ENCODE assay signal across 1 cellular context in the genomic region with DNA sequence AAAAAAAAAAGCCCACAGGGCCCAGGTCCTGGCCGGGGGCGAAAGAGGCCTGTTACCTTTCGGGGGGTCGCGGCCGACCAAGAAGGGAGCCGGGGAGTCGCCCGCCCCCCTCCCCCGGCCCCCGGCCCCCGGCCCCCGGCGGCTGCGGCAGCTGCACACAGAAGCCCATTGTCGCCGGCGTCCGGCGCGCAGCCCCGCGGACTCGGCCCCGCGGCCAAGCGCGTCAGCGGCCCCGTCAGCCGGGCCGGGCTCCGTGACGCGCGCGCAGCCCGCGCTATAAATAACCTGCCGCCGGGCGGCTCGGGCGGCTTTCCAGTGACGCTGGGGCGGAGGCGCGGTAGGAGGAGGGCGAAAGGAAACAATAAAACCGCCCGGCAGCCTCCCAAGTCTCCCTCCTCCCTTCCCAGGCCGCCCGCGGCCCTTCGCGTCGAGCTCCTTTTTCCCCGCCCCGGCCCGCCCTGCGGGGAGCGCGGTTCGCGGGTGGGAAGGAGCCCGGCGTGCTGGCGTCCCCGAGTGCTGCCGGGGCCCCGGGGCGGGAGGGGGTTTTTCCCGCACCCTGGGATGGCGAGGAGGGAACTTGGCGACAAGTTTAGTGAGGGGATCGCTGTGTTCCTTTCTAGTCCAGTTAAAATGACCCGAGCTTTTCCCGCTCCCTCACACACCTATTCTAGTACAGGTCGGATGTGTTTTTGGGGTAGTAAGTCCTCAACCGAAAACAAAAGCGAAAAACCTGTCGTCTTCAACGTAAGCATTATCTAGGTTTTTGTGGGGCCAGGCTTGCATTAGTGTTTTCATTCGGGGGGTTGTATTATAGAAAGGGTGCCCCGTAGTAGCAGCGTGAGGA.
A peak's percentile ranks its signal among the peaks of the same experiment; 100 is the strongest.
TF ChIP-seq lines count a peak whose summit lies in the region.

No MANE protein-coding gene starts in this region.

TF ChIP-seq in SK-N-SH, 30 proteins besides CTCF, POLR2A, EP300 and RAD21 (continued from another document):
- TF ChIP-seq FOSL2 (IDR thresholded peaks at IDR 0.05; ENCODE audit: borderline replicate concordance, low read depth): no peak
- TF ChIP-seq, protein P1, sequence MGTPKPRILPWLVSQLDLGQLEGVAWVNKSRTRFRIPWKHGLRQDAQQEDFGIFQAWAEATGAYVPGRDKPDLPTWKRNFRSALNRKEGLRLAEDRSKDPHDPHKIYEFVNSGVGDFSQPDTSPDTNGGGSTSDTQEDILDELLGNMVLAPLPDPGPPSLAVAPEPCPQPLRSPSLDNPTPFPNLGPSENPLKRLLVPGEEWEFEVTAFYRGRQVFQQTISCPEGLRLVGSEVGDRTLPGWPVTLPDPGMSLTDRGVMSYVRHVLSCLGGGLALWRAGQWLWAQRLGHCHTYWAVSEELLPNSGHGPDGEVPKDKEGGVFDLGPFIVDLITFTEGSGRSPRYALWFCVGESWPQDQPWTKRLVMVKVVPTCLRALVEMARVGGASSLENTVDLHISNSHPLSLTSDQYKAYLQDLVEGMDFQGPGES (IDR thresholded peaks at IDR 0.05; ENCODE audit: low read depth, low read length): no peak
- TF ChIP-seq, protein P2, sequence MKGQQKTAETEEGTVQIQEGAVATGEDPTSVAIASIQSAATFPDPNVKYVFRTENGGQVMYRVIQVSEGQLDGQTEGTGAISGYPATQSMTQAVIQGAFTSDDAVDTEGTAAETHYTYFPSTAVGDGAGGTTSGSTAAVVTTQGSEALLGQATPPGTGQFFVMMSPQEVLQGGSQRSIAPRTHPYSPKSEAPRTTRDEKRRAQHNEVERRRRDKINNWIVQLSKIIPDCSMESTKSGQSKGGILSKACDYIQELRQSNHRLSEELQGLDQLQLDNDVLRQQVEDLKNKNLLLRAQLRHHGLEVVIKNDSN (IDR thresholded peaks at IDR 0.05; ENCODE audit: borderline replicate concordance, low read depth): no peak
- TF ChIP-seq, protein P3, sequence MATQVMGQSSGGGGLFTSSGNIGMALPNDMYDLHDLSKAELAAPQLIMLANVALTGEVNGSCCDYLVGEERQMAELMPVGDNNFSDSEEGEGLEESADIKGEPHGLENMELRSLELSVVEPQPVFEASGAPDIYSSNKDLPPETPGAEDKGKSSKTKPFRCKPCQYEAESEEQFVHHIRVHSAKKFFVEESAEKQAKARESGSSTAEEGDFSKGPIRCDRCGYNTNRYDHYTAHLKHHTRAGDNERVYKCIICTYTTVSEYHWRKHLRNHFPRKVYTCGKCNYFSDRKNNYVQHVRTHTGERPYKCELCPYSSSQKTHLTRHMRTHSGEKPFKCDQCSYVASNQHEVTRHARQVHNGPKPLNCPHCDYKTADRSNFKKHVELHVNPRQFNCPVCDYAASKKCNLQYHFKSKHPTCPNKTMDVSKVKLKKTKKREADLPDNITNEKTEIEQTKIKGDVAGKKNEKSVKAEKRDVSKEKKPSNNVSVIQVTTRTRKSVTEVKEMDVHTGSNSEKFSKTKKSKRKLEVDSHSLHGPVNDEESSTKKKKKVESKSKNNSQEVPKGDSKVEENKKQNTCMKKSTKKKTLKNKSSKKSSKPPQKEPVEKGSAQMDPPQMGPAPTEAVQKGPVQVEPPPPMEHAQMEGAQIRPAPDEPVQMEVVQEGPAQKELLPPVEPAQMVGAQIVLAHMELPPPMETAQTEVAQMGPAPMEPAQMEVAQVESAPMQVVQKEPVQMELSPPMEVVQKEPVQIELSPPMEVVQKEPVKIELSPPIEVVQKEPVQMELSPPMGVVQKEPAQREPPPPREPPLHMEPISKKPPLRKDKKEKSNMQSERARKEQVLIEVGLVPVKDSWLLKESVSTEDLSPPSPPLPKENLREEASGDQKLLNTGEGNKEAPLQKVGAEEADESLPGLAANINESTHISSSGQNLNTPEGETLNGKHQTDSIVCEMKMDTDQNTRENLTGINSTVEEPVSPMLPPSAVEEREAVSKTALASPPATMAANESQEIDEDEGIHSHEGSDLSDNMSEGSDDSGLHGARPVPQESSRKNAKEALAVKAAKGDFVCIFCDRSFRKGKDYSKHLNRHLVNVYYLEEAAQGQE (IDR thresholded peaks at IDR 0.05; ENCODE audit: low read depth, low read length): no peak
- no peak for TF ChIP-seq TEAD4 (IDR thresholded peaks at IDR 0.05; ENCODE audit: borderline replicate concordance, insufficient read depth)
- peak; percentile 40; the same call in 1 of the 2 replicates for TF ChIP-seq TAF1 (IDR thresholded peaks at IDR 0.05; ENCODE audit: borderline replicate concordance, low read depth, low read length)
- no peak for TF ChIP-seq YY1 (IDR thresholded peaks at IDR 0.05; ENCODE audit: low read depth)
